1 cellular context compared by ENCODE assay signal in the genomic region with DNA sequence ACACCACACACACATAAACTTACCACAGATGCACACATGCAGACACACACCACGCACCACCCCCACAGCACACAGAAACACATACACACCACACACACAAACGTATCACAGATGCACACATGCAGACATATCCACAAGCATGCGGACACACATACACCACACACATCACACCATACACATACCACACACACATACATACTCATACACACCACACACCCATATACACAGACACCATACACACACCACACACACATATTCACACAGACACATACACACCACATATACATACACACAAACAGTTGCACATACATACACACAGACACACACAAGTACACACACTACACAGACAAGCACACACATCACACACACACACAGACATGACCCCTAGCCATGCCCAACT.
TF ChIP-seq lines count a peak whose summit lies in the region.

No MANE protein-coding gene starts in this region.

TF ChIP-seq in HEK293, 187 proteins besides CTCF, POLR2A, EP300 and RAD21 (continued from another document and continues in another):
- TF ChIP-seq, protein P1, sequence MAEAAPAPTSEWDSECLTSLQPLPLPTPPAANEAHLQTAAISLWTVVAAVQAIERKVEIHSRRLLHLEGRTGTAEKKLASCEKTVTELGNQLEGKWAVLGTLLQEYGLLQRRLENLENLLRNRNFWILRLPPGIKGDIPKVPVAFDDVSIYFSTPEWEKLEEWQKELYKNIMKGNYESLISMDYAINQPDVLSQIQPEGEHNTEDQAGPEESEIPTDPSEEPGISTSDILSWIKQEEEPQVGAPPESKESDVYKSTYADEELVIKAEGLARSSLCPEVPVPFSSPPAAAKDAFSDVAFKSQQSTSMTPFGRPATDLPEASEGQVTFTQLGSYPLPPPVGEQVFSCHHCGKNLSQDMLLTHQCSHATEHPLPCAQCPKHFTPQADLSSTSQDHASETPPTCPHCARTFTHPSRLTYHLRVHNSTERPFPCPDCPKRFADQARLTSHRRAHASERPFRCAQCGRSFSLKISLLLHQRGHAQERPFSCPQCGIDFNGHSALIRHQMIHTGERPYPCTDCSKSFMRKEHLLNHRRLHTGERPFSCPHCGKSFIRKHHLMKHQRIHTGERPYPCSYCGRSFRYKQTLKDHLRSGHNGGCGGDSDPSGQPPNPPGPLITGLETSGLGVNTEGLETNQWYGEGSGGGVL (tag by site-specific recombination; IDR thresholded peaks at IDR 0.05), result no peak
- TF ChIP-seq ZNF132 (tag by site-specific recombination; IDR thresholded peaks at IDR 0.05; ENCODE audit: borderline replicate concordance) (no peak), ZNF707 (tag by site-specific recombination; IDR thresholded peaks at IDR 0.05) (no peak), ZNF473 (tag by site-specific recombination; IDR thresholded peaks at IDR 0.05) (0 out of 2 replicates have a peak, but pooled peaks have one; percentile 45), ZNF311 (tag by site-specific recombination; IDR thresholded peaks at IDR 0.05; ENCODE audit: borderline replicate concordance) (0 out of 2 replicates have a peak, but pooled peaks have one; percentile 76), ZNF843 (tag by site-specific recombination; IDR thresholded peaks at IDR 0.05) (no peak), ZNF776 (tag by site-specific recombination; IDR thresholded peaks at IDR 0.05; ENCODE audit: borderline replicate concordance) (no peak), ZNF239 (tag by site-specific recombination; IDR thresholded peaks at IDR 0.05) (peak; percentile 56; the same call in 1 of the 2 replicates), ZNF266 (tag by site-specific recombination; IDR thresholded peaks at IDR 0.05; ENCODE audit: low read depth) (0 out of 2 replicates have a peak, but pooled peaks have one; percentile 9), ZNF549 (tag by site-specific recombination; IDR thresholded peaks at IDR 0.05) (no peak), ZNF624 (tag by site-specific recombination; IDR thresholded peaks at IDR 0.05) (no peak), ZNF544 (tag by site-specific recombination; IDR thresholded peaks at IDR 0.05) (0 out of 2 replicates have a peak, but pooled peaks have one; percentile 27), ZNF175 (tag by site-specific recombination; IDR thresholded peaks at IDR 0.05) (peak; percentile 85; the same call in 1 of the 2 replicates), ZNF138 (tag by site-specific recombination; IDR thresholded peaks at IDR 0.05; ENCODE audit: borderline replicate concordance) (no peak), ZNF626 (tag by site-specific recombination; IDR thresholded peaks at IDR 0.05) (no peak), ZNF548 (tag by site-specific recombination; IDR thresholded peaks at IDR 0.05) (no peak), ZNF670 (tag by site-specific recombination; IDR thresholded peaks at IDR 0.05; ENCODE audit: low read depth) (peak; percentile 95; the same call in 1 of the 2 replicates)
- TF ChIP-seq, protein P2, sequence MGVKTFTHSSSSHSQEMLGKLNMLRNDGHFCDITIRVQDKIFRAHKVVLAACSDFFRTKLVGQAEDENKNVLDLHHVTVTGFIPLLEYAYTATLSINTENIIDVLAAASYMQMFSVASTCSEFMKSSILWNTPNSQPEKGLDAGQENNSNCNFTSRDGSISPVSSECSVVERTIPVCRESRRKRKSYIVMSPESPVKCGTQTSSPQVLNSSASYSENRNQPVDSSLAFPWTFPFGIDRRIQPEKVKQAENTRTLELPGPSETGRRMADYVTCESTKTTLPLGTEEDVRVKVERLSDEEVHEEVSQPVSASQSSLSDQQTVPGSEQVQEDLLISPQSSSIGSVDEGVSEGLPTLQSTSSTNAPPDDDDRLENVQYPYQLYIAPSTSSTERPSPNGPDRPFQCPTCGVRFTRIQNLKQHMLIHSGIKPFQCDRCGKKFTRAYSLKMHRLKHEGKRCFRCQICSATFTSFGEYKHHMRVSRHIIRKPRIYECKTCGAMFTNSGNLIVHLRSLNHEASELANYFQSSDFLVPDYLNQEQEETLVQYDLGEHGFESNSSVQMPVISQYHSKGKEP (tag by site-specific recombination; IDR thresholded peaks at IDR 0.05), result no peak
- TF ChIP-seq, protein P3, sequence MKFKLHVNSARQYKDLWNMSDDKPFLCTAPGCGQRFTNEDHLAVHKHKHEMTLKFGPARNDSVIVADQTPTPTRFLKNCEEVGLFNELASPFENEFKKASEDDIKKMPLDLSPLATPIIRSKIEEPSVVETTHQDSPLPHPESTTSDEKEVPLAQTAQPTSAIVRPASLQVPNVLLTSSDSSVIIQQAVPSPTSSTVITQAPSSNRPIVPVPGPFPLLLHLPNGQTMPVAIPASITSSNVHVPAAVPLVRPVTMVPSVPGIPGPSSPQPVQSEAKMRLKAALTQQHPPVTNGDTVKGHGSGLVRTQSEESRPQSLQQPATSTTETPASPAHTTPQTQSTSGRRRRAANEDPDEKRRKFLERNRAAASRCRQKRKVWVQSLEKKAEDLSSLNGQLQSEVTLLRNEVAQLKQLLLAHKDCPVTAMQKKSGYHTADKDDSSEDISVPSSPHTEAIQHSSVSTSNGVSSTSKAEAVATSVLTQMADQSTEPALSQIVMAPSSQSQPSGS (tag by site-specific recombination; IDR thresholded peaks at IDR 0.05; ENCODE audit: low read depth), result no peak
- TF ChIP-seq, protein P4, sequence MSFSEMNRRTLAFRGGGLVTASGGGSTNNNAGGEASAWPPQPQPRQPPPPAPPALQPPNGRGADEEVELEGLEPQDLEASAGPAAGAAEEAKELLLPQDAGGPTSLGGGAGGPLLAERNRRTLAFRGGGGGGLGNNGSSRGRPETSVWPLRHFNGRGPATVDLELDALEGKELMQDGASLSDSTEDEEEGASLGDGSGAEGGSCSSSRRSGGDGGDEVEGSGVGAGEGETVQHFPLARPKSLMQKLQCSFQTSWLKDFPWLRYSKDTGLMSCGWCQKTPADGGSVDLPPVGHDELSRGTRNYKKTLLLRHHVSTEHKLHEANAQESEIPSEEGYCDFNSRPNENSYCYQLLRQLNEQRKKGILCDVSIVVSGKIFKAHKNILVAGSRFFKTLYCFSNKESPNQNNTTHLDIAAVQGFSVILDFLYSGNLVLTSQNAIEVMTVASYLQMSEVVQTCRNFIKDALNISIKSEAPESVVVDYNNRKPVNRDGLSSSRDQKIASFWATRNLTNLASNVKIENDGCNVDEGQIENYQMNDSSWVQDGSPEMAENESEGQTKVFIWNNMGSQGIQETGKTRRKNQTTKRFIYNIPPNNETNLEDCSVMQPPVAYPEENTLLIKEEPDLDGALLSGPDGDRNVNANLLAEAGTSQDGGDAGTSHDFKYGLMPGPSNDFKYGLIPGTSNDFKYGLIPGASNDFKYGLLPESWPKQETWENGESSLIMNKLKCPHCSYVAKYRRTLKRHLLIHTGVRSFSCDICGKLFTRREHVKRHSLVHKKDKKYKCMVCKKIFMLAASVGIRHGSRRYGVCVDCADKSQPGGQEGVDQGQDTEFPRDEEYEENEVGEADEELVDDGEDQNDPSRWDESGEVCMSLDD (tag by site-specific recombination; IDR thresholded peaks at IDR 0.05), result no peak
- TF ChIP-seq, protein P5, sequence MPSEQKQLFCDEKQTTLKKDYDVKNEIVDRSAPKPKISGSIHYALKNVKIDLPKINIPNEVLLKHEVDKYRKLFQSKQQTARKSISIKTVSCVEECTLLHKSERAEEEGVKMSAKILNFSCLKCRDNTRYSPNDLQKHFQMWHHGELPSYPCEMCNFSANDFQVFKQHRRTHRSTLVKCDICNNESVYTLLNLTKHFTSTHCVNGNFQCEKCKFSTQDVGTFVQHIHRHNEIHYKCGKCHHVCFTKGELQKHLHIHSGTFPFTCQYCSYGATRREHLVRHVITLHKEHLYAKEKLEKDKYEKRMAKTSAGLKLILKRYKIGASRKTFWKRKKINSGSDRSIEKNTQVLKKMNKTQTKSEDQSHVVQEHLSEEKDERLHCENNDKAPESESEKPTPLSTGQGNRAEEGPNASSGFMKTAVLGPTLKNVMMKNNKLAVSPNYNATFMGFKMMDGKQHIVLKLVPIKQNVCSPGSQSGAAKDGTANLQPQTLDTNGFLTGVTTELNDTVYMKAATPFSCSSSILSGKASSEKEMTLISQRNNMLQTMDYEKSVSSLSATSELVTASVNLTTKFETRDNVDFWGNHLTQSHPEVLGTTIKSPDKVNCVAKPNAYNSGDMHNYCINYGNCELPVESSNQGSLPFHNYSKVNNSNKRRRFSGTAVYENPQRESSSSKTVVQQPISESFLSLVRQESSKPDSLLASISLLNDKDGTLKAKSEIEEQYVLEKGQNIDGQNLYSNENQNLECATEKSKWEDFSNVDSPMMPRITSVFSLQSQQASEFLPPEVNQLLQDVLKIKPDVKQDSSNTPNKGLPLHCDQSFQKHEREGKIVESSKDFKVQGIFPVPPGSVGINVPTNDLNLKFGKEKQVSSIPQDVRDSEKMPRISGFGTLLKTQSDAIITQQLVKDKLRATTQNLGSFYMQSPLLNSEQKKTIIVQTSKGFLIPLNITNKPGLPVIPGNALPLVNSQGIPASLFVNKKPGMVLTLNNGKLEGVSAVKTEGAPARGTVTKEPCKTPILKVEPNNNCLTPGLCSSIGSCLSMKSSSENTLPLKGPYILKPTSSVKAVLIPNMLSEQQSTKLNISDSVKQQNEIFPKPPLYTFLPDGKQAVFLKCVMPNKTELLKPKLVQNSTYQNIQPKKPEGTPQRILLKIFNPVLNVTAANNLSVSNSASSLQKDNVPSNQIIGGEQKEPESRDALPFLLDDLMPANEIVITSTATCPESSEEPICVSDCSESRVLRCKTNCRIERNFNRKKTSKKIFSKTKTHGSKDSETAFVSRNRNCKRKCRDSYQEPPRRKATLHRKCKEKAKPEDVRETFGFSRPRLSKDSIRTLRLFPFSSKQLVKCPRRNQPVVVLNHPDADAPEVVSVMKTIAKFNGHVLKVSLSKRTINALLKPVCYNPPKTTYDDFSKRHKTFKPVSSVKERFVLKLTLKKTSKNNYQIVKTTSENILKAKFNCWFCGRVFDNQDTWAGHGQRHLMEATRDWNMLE (tag by site-specific recombination; conservative IDR thresholded peaks at IDR 0.05; ENCODE audit: low read depth), result no peak
- TF ChIP-seq, protein P6, sequence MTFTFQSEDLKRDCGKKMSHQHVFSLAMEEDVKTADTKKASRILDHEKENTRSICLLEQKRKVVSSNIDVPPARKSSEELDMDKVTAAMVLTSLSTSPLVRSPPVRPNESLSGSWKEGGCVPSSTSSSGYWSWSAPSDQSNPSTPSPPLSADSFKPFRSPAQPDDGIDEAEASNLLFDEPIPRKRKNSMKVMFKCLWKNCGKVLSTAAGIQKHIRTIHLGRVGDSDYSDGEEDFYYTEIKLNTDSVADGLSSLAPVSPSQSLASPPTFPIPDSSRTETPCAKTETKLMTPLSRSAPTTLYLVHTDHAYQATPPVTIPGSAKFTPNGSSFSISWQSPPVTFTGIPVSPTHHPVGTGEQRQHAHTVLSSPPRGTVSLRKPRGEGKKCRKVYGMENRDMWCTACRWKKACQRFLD (tag by site-specific recombination; IDR thresholded peaks at IDR 0.05), result no peak
- TF ChIP-seq, protein P7, sequence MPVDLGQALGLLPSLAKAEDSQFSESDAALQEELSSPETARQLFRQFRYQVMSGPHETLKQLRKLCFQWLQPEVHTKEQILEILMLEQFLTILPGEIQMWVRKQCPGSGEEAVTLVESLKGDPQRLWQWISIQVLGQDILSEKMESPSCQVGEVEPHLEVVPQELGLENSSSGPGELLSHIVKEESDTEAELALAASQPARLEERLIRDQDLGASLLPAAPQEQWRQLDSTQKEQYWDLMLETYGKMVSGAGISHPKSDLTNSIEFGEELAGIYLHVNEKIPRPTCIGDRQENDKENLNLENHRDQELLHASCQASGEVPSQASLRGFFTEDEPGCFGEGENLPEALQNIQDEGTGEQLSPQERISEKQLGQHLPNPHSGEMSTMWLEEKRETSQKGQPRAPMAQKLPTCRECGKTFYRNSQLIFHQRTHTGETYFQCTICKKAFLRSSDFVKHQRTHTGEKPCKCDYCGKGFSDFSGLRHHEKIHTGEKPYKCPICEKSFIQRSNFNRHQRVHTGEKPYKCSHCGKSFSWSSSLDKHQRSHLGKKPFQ (tag by site-specific recombination; IDR thresholded peaks at IDR 0.05), result peak; percentile 53; the same call in 1 of the 2 replicates
- TF ChIP-seq, protein P8, sequence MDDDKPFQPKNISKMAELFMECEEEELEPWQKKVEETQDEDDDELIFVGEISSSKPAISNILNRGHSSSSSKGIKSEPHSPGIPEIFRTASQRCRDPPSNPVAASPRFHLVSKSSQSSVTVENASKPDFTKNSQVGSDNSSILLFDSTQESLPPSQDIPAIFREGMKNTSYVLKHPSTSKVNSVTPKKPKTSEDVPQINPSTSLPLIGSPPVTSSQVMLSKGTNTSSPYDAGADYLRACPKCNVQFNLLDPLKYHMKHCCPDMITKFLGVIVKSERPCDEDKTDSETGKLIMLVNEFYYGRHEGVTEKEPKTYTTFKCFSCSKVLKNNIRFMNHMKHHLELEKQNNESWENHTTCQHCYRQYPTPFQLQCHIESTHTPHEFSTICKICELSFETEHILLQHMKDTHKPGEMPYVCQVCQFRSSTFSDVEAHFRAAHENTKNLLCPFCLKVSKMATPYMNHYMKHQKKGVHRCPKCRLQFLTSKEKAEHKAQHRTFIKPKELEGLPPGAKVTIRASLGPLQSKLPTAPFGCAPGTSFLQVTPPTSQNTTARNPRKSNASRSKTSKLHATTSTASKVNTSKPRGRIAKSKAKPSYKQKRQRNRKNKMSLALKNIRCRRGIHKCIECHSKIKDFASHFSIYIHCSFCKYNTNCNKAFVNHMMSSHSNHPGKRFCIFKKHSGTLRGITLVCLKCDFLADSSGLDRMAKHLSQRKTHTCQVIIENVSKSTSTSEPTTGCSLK (tag by site-specific recombination; IDR thresholded peaks at IDR 0.05), result peak; percentile 84
- TF ChIP-seq, protein P9, sequence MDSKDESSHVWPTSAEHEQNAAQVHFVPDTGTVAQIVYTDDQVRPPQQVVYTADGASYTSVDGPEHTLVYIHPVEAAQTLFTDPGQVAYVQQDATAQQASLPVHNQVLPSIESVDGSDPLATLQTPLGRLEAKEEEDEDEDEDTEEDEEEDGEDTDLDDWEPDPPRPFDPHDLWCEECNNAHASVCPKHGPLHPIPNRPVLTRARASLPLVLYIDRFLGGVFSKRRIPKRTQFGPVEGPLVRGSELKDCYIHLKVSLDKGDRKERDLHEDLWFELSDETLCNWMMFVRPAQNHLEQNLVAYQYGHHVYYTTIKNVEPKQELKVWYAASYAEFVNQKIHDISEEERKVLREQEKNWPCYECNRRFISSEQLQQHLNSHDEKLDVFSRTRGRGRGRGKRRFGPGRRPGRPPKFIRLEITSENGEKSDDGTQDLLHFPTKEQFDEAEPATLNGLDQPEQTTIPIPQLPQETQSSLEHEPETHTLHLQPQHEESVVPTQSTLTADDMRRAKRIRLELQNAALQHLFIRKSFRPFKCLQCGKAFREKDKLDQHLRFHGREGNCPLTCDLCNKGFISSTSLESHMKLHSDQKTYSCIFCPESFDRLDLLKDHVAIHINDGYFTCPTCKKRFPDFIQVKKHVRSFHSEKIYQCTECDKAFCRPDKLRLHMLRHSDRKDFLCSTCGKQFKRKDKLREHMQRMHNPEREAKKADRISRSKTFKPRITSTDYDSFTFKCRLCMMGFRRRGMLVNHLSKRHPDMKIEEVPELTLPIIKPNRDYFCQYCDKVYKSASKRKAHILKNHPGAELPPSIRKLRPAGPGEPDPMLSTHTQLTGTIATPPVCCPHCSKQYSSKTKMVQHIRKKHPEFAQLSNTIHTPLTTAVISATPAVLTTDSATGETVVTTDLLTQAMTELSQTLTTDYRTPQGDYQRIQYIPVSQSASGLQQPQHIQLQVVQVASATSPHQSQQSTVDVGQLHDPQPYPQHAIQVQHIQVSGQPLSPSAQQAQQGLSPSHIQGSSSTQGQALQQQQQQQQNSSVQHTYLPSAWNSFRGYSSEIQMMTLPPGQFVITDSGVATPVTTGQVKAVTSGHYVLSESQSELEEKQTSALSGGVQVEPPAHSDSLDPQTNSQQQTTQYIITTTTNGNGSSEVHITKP (tag by site-specific recombination; IDR thresholded peaks at IDR 0.05), result no peak
- TF ChIP-seq, protein P10, sequence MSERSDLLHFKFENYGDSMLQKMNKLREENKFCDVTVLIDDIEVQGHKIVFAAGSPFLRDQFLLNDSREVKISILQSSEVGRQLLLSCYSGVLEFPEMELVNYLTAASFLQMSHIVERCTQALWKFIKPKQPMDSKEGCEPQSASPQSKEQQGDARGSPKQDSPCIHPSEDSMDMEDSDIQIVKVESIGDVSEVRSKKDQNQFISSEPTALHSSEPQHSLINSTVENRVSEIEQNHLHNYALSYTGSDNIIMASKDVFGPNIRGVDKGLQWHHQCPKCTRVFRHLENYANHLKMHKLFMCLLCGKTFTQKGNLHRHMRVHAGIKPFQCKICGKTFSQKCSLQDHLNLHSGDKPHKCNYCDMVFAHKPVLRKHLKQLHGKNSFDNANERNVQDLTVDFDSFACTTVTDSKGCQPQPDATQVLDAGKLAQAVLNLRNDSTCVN (tag by site-specific recombination; optimal IDR thresholded peaks at IDR 0.05), result no peak
